Comparison of ENCODE assay signal across 12 cellular contexts in the genomic region with DNA sequence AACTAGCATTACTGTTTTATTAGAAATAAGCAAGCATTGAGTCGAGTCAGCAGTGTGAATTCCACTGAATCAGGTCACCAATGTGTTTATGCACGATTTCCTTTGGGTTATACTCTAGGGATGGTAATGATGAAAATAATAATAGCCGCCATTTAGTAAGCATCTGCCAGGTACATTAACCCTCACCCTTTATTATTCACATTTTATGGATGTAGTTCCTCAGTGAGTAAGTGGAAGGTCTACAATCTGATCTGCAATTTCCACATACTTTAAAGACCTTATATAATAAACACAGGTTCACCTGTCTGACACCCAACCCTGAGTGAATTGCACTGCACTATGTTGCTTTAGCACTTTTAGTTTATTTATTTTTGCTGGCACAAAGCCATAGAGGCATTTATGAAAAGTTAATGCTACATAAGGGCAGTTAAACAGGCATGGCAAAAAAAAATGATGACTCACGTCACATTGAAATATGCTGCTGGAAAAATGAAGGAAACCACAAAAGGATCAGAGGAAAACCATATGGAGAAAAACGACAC.
DNase-seq lines count a peak whose midpoint lies in the region; ATAC-seq and TF ChIP-seq lines count a peak whose summit lies in the region.
"Had no signal": no experiment of that assay in that cellular context is flagged by ENCODE, and none has a peak within 500 bp of the region (broad histone marks: within the 10 kb centered on the region; RNA-seq: fewer than 3 reads in every experiment).

No MANE protein-coding gene starts in this region.

- ATAC-seq in GM19324 (IDR thresholded peaks at IDR 0.05; ENCODE audit: low FRiP score, unreplicated experiment) (no peak), GM21390 (IDR thresholded peaks at IDR 0.05; ENCODE audit: unreplicated experiment) (no peak)

- intact Hi-C loops in ovary (cut with DNase I), result no loop called here

- H3K27me3 ChIP-seq in ovary, result no peaks in the 10 kb centered on the region

- TF ChIP-seq POLR2A in ovary (IDR thresholded peaks at IDR 0.05), result no peak

- H3K4me3 ChIP-seq in fibroblast of villous mesenchyme (ENCODE audit: low read depth, low read length) (no peak overlapping the region), ovary (no peak overlapping the region)

- H3K27ac ChIP-seq in ovary, result no peak overlapping the region

- H3K36me3 ChIP-seq in ovary, result no peaks in the 10 kb centered on the region

- H3K4me1 ChIP-seq in ovary (ENCODE audit: insufficient read depth), result no peaks in the 10 kb centered on the region

- DNase-seq in AG08395 (ENCODE audit: low spot score) (peak; percentile 17), HT-29 (ENCODE audit: low spot score) (peak; percentile 84), RPMI7951 (ENCODE audit: low read depth) (peak; percentile 58), fibroblast of villous mesenchyme (ENCODE audit: low read depth) (peak; percentile 88), RKO (ENCODE audit: low spot score) (no peak), ovary (no peak)
- DNase-seq: activated CD4-positive, alpha-beta memory T cell treated with anti-CD3 and anti-CD28 coated beads, Interleukin-2, amount 10 ng/mL, durations not matched to agents 7 days and 5 days; aorta; CD4-positive, CD25-positive, alpha-beta regulatory T cell; NCI-H2029 had no signal

- no peaks in the 10 kb centered on the region for H3K9me3 ChIP-seq in ovary

- 74 to 78% (median 77%) methylated on average over 5 of the region's 5 CpGs for WGBS in ovary, 3 donors

- TF ChIP-seq EP300 in ovary (IDR thresholded peaks at IDR 0.05), result no peak

- no peak for TF ChIP-seq CTCF in fibroblast of villous mesenchyme (IDR thresholded peaks at IDR 0.05; ENCODE audit: insufficient read depth, low read depth, low read length)
- TF ChIP-seq CTCF in ovary (IDR thresholded peaks at IDR 0.05), result no peak

Comparison
In these comparisons a context has a peak if more than half of its experiments do, and no peak if none do; other contexts are left out.
1. DNase-seq: peak in AG08395 (single experiment), HT-29 (single experiment), RPMI7951 (single experiment) and fibroblast of villous mesenchyme (single experiment); none in RKO (single experiment) and ovary (0 of 5).